In the genomic region with DNA sequence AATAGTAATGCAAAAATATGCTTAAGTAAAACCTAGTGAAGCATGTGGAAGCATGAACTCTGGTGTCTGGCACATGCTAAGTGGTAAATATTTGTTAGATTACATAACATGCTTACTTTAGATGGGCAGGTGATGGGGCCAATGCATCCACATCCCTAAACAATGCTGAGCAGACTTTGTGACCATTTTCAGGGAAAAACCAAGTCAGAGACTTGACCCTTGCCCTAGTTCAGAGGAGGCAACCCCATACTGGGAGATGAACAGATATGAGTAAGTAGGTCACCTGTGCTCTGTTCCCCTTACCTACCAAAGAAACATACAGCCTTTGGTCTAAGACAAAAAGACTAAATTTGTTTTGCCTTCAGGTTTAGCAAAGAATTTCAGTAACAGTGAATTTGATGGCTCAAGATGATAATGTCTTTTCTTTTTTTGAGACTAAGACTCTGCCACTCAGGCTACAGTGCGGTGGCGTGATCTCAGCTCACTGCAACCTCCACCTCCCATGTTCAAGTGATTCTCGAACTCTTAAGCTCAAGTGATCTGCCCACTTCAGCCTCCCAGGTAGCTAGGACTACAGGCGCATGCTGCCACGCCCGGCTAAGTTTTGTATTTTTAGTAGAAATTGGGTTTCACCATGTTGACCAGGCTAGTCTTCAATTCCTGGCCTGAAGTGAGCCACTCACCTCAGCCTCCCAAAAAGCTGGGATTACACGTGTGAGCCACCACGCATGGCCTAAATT, we compare ENCODE assay signal across 19 cellular contexts.
DNase-seq lines count a peak whose midpoint lies in the region; ATAC-seq and TF ChIP-seq lines count a peak whose summit lies in the region.
"Had no signal": no experiment of that assay in that cellular context is flagged by ENCODE, and none has a peak within 500 bp of the region (broad histone marks: within the 10 kb centered on the region; RNA-seq: fewer than 3 reads in every experiment).

No MANE protein-coding gene starts in this region.

- peaks cover 6 to 23% of the 10 kb centered on the region in 2 experiments for H3K36me3 ChIP-seq in HEK293 (ENCODE audit: control insufficient read depth in 2 of 2, insufficient read depth in 1 of 2, low read length in 2 of 2)
- peaks cover 48% of the 10 kb centered on the region for H3K36me3 ChIP-seq in endodermal cell (ENCODE audit: control insufficient read depth, insufficient read depth, low read length)

- H3K27ac Mint-ChIP-seq in CD4-positive, alpha-beta T cell: peak overlapping the region; percentile 24
- peak overlapping the region; percentile 46 for H3K27ac Mint-ChIP-seq in endodermal cell
- H3K27ac Mint-ChIP-seq in mesothelial cell of epicardium: peak overlapping the region; percentile 47
- H3K27ac Mint-ChIP-seq: GM23338 had no signal

- no peak for DNase-seq in CD4-positive, alpha-beta T cell
- DNase-seq in endodermal cell (no peak), mesothelial cell of epicardium (ENCODE audit: low spot score in 2 of 2, unreplicated experiment in 2 of 2) (no peak), GM13976 (ENCODE audit: low spot score) (no peak), LoVo (ENCODE audit: low spot score) (no peak), NCI-H2196 (lab: John Stamatoyannopoulos, UW; ENCODE audit: unreplicated experiment) (no peak)
- DNase-seq: C1 segment of cervical spinal cord, COR-L47, KG1, NCI-H1048, NCI-H1436 treated with DMSO at 0.1 percent for 48 hours, NCI-H2029 treated with DMSO at 0.1 percent for 48 hours, NCI-H524 treated with DMSO at 0.1 percent for 48 hours, Peyer's patch had no signal

- no peaks in the 10 kb centered on the region for H3K4me1 Mint-ChIP-seq in CD4-positive, alpha-beta T cell (ENCODE audit: low read depth)
- H3K4me1 Mint-ChIP-seq in endodermal cell (peaks cover 6% of the 10 kb centered on the region), mesothelial cell of epicardium (peaks cover 18% of the 10 kb centered on the region)
- H3K4me1 Mint-ChIP-seq: GM23338 had no signal

- H3K36me3 Mint-ChIP-seq in CD4-positive, alpha-beta T cell (ENCODE audit: low read depth): peaks cover 65% of the 10 kb centered on the region
- H3K36me3 Mint-ChIP-seq in endodermal cell (ENCODE audit: low read depth) (peaks cover 48% of the 10 kb centered on the region), mesothelial cell of epicardium (peaks cover 29% of the 10 kb centered on the region)

- no peaks in the 10 kb centered on the region for H3K27me3 Mint-ChIP-seq in CD4-positive, alpha-beta T cell
- H3K27me3 Mint-ChIP-seq in endodermal cell (ENCODE audit: insufficient read depth): no peaks in the 10 kb centered on the region
- no peaks in the 10 kb centered on the region for H3K27me3 Mint-ChIP-seq in mesothelial cell of epicardium (ENCODE audit: low read depth)

- 93 to 100% methylated on average over 3 to 8 of the region's 8 CpGs for whole genome bisulfite sequencing in endodermal cell (ENCODE audit: insufficient coverage in 1 of 2, insufficient read length in 1 of 2), 2 experiments

- TF ChIP-seq CTCF in CD4-positive, alpha-beta T cell (IDR thresholded peaks at IDR 0.05): no peak
- TF ChIP-seq CTCF in HEK293 (tag by site-specific recombination; IDR thresholded peaks at IDR 0.05) (no peak), endodermal cell (conservative IDR thresholded peaks at IDR 0.05) (no peak), mesothelial cell of epicardium (IDR thresholded peaks at IDR 0.05; ENCODE audit: unreplicated experiment) (no peak), GM13976 (IDR thresholded peaks at IDR 0.05; ENCODE audit: borderline replicate concordance, control extremely low read depth, extremely low read depth, insufficient read depth, missing control alignments) (no peak)

- H3K9me3 Mint-ChIP-seq in CD4-positive, alpha-beta T cell: no peaks in the 10 kb centered on the region
- H3K9me3 Mint-ChIP-seq in endodermal cell (no peaks in the 10 kb centered on the region), mesothelial cell of epicardium (no peaks in the 10 kb centered on the region)
- H3K9me3 Mint-ChIP-seq: GM23338 had no signal

- no peaks in the 10 kb centered on the region for H3K9me3 ChIP-seq in CD4-positive, alpha-beta T cell (ENCODE audit: control insufficient read depth, low read length)
- H3K9me3 ChIP-seq in HEK293 (ENCODE audit: control insufficient read depth, insufficient read depth, low read depth, low read length) (no peaks in the 10 kb centered on the region), endodermal cell (ENCODE audit: control insufficient read depth, low read length) (no peaks in the 10 kb centered on the region)
- H3K9me3 ChIP-seq: Peyer's patch had no signal

- POLR2A ChIA-PET in CD4-positive, alpha-beta T cell (lab: Charles Lee): no interaction called here
- POLR2A ChIA-PET in HEK293 (lab: Yijun Ruan, JAX): no interaction called here

- no peak overlapping the region for H3K4me3 Mint-ChIP-seq in CD4-positive, alpha-beta T cell
- H3K4me3 Mint-ChIP-seq in endodermal cell: no peak overlapping the region
- no peak overlapping the region for H3K4me3 Mint-ChIP-seq in mesothelial cell of epicardium
- H3K4me3 Mint-ChIP-seq: GM23338 had no signal

- H3K9ac ChIP-seq in endodermal cell (ENCODE audit: extremely low read depth, low read length, poor library complexity, severe bottlenecking): no peak overlapping the region

- no peaks in the 10 kb centered on the region; the same call in 1 of the 2 replicates for H3K4me1 ChIP-seq in HEK293 (ENCODE audit: control insufficient read depth, insufficient read depth, low read length)
- no peaks in the 10 kb centered on the region for H3K4me1 ChIP-seq in endodermal cell (ENCODE audit: control insufficient read depth, insufficient read depth, low read length)
- H3K4me1 ChIP-seq: Peyer's patch had no signal

- in situ Hi-C loops in GM13976 (cut with MboI; ENCODE audit: low sequenced_read_pairs, unreplicated experiment): no loop called here

- intact Hi-C loops in CD4-positive, alpha-beta T cell (cut with DNase I, micrococcal nuclease): no loop called here

- no peaks in the 10 kb centered on the region for H3K27me3 ChIP-seq in CD4-positive, alpha-beta T cell (ENCODE audit: control insufficient read depth, insufficient read depth, low read length)
- H3K27me3 ChIP-seq in endodermal cell (ENCODE audit: control insufficient read depth, insufficient read depth, low read length, poor library complexity, severe bottlenecking): no peaks in the 10 kb centered on the region
- H3K27me3 ChIP-seq: Peyer's patch had no signal

- H3K27ac ChIP-seq in CD4-positive, alpha-beta T cell (ENCODE audit: low read depth, low read length): no peak overlapping the region
- H3K27ac ChIP-seq in HEK293 (ENCODE audit: extremely low read depth, low read depth, low read length) (no peak overlapping the region), endodermal cell (ENCODE audit: low read depth, low read length) (no peak overlapping the region)
- H3K27ac ChIP-seq: Peyer's patch had no signal

- peak; percentile 34 for ATAC-seq in CD4-positive, alpha-beta T cell (ENCODE audit: poor library complexity)
- no peak for ATAC-seq in activated CD4-positive, CD25-positive, alpha-beta regulatory T cell treated with anti-CD3 and anti-CD28 coated beads, Interleukin-2, amount 50 U/mL, for 24 hours
- ATAC-seq: GM23338, HCT116, Right ventricle myocardium inferior had no signal

- CTCF ChIA-PET in CD4-positive, alpha-beta T cell (lab: Charles Lee): no interaction called here
- CTCF ChIA-PET in HEK293 (lab: Yijun Ruan, JAX): interaction anchor here (0.6 kb wide), 1 partner anchor 32 kb away, joined by 3 read pairs; no protein-coding TSS in a partner anchor

- no peak overlapping the region for H3K4me3 ChIP-seq in HEK293 (ENCODE audit: low read depth, low read length)
- no peak overlapping the region for H3K4me3 ChIP-seq in endodermal cell (ENCODE audit: low read length)
- H3K4me3 ChIP-seq: GM23338, Peyer's patch had no signal

TF ChIP-seq in HEK293, 187 proteins besides CTCF, POLR2A, EP300 and RAD21:
- TF ChIP-seq ZNF777 (tag by site-specific recombination; IDR thresholded peaks at IDR 0.05; ENCODE audit: borderline replicate concordance) (no peak), GLIS1 (tag by site-specific recombination; IDR thresholded peaks at IDR 0.05) (peak; percentile 44; the same call in 1 of the 2 replicates)
